In the genomic region with DNA sequence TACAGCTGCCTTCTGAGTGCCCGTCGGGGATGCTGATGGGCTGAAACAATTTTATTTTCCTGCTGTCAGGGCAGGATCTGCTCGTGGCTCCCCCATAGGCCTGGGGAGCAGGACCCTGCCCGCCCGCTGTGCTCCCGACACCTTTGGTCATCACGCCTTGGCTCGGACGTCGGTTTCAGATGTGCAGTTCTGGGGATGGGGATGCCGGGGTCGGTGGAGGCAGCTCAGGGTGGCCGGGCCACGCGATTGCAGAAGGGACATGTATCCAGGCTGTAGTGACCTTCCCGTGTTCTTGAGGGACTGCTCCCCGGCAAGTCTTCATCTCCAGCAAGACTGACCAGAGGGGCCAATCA, we compare ENCODE assay signal across 27 cellular contexts.
"Had no signal": no experiment of that assay in that cellular context is flagged by ENCODE, and none has a peak within 500 bp of the region (broad histone marks: within the 10 kb centered on the region; RNA-seq: fewer than 3 reads in every experiment).

No MANE protein-coding gene starts in this region.

- H3K9me3 ChIP-seq: colonic mucosa had no signal

- ATAC-seq: activated CD4-positive, alpha-beta T cell treated with anti-CD3 and anti-CD28 coated beads for 36 hours; activated CD8-positive, alpha-beta memory T cell treated with anti-CD3 and anti-CD28 coated beads, Interleukin-2, amount 10 ng/mL, durations not matched to agents 7 days and 5 days; activated CD8-positive, alpha-beta T cell treated with anti-CD3 and anti-CD28 coated beads, Interleukin-2, amount 10 ng/mL, durations not matched to agents 7 days and 5 days; activated naive CD8-positive, alpha-beta T cell treated with anti-CD3 and anti-CD28 coated beads, Interleukin-2, amount 50 U/mL, for 24 hours; body of pancreas; gastroesophageal sphincter had no signal

- H3K4me1 ChIP-seq: adrenal gland, body of pancreas, colonic mucosa, esophagus squamous epithelium, gastroesophageal sphincter had no signal

- FAIRE-seq: endometrium, endothelial cell of umbilical vein had no signal

- H3K27ac ChIP-seq: adrenal gland, body of pancreas, colonic mucosa, epithelial cell of prostate, esophagus squamous epithelium, gastroesophageal sphincter had no signal

- DNase-seq: activated CD4-positive, alpha-beta memory T cell treated with anti-CD3 and anti-CD28 coated beads for 36 hours; activated CD4-positive, alpha-beta T cell treated with anti-CD3 and anti-CD28 coated beads for 36 hours; activated CD4-positive, alpha-beta T cell treated with anti-CD3 and anti-CD28 coated beads, Interleukin-2, amount 10 ng/mL, durations not matched to agents 24 days and 14 days; activated CD4-positive, CD25-positive, alpha-beta regulatory T cell; activated CD4-positive, CD25-positive, alpha-beta regulatory T cell treated with anti-CD3 and anti-CD28 coated beads, Interleukin-2, amount 50 U/mL, for 72 hours; activated CD8-positive, alpha-beta memory T cell treated with anti-CD3 and anti-CD28 coated beads, Interleukin-2, amount 10 ng/mL, durations not matched to agents 7 days and 5 days; activated CD8-positive, alpha-beta memory T cell treated with anti-CD3 and anti-CD28 coated beads, Interleukin-2, amount 50 U/mL, for 4 hours; activated CD8-positive, alpha-beta T cell treated with anti-CD3 and anti-CD28 coated beads, Interleukin-2, amount 10 ng/mL, durations not matched to agents 7 days and 5 days; activated effector memory CD4-positive, alpha-beta T cell treated with anti-CD3 and anti-CD28 coated beads, Interleukin-2, amount 50 U/mL, for 16 hours; activated naive CD4-positive, alpha-beta T cell treated with anti-CD3 and anti-CD28 coated beads for 36 hours; activated naive CD8-positive, alpha-beta T cell treated with anti-CD3 and anti-CD28 coated beads for 36 hours; activated naive CD8-positive, alpha-beta T cell treated with anti-CD3 and anti-CD28 coated beads, Interleukin-2, amount 50 U/mL, for 24 hours; activated T-cell treated with anti-CD3 and anti-CD28 coated beads, Interleukin-2, amount 50 U/mL, for 1 hour; activated T-cell treated with anti-CD3 and anti-CD28 coated beads, Interleukin-2, amount 50 U/mL, for 48 hours; adrenal gland; amygdala; body of pancreas; caudate nucleus; colonic mucosa; effector CD8-positive, alpha-beta T cell; esophagus squamous epithelium; foreskin melanocyte; T-helper 2 cell had no signal

- H3K4me3 ChIP-seq: adrenal gland, body of pancreas, colonic mucosa, esophagus squamous epithelium, gastroesophageal sphincter had no signal

- H3K36me3 ChIP-seq: adrenal gland, colonic mucosa, esophagus squamous epithelium, gastroesophageal sphincter had no signal

- H3K27me3 ChIP-seq: adrenal gland, body of pancreas, colonic mucosa, esophagus squamous epithelium, gastroesophageal sphincter had no signal
